In the genomic region with DNA sequence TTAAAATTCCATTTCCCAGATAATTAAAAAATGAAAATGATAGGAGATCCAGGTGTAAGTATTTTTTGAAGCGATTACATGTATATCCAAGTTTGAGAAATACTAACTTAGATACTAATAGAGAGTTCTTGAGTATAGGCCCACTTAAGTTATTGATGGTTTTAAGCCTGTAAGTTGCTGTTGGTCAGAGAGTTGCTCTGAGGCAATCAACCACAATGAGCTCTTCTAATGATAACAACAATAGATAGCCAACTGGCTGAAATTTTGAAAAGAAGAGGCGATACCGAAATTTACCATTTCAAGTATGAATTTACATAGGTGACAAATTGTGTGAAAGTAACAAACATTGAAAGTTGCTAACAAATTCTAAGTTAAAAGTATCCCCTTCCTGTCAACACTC, we compare ENCODE assay signal across 33 cellular contexts.
"Had no signal": no experiment of that assay in that cellular context is flagged by ENCODE, and none has a peak within 500 bp of the region (broad histone marks: within the 10 kb centered on the region; RNA-seq: fewer than 3 reads in every experiment).

No MANE protein-coding gene starts in this region.

- H3K4me1 ChIP-seq: Peyer's patch, SJSA1 had no signal

- H3K27me3 ChIP-seq: MG63, Peyer's patch, SJSA1 had no signal

- H3K36me3 ChIP-seq: MG63, Peyer's patch, SJSA1 had no signal

- H3K9me3 ChIP-seq: MG63, Peyer's patch, SJSA1, SK-N-SH had no signal

- DNase-seq: Kasumi-1; MG63; NCI-H1048; NCI-H1092 treated with DMSO at 0.1 percent for 48 hours; NCI-H1105 treated with DMSO at 0.1 percent for 48 hours; NCI-H1417; NCI-H1436; NCI-H146; NCI-H1694; NCI-H187; NCI-H1930; NCI-H2029 treated with DMSO at 0.1 percent for 48 hours; NCI-H2081 treated with DMSO at 0.1 percent for 48 hours; NCI-H2107; NCI-H2171; NCI-H226; NCI-H446 treated with DMSO at 0.1 percent for 48 hours; NCI-H510A; NCI-H524; NCI-H526; NCI-H69; NCI-H748 treated with DMSO at 0.1 percent for 48 hours; NK-92 treated with Interleukin-12 subunit alpha and Interleukin-12 subunit beta, amount 100 ng/mL, for 24 hours; OCI-M1; PC-3; Peyer's patch; Right ventricle myocardium superior; RPMI8226; SHP77 treated with DMSO at 0.1 percent for 48 hours; SK-N-SH; SW 1271; T-helper 1 cell had no signal

- ATAC-seq: PC-3 had no signal

- H3K4me2 ChIP-seq: SK-N-SH had no signal

- H3K27ac ChIP-seq: Peyer's patch, SJSA1 had no signal

- H3K9ac ChIP-seq: SK-N-SH had no signal

- H3K4me3 ChIP-seq: MG63, Peyer's patch, SJSA1 had no signal
